In genomic region chr4:89363786-89364185, GRCh38 we compare ENCODE assay signal across 28 cellular contexts.
"Had no signal": no experiment of that assay in that cellular context is flagged by ENCODE, and none has a peak within 500 bp of the region (broad histone marks: within the 10 kb centered on the region; RNA-seq: fewer than 3 reads in every experiment).

No MANE protein-coding gene starts in this region.

- H3K4me1 Mint-ChIP-seq: brain had no signal

- H3K9me3 ChIP-seq: adrenal gland, colonic mucosa, esophagus squamous epithelium, right atrium auricular region, stomach, thyroid gland, upper lobe of left lung had no signal

- H3K4me2 ChIP-seq: smooth muscle cell had no signal

- H3K36me3 ChIP-seq: adrenal gland, cardiac muscle cell, colonic mucosa, esophagus squamous epithelium, left ventricle myocardium inferior, right atrium auricular region, stomach, thyroid gland, upper lobe of left lung had no signal

- H3K27ac Mint-ChIP-seq: activated naive CD8-positive, alpha-beta T cell; brain; natural killer cell; stimulated activated naive B cell treated with anti-CD40 and anti-IgM and Interleukin-4, amounts not matched to agents 10 μg/mL and 1 μg/mL and 100 μg/mL, for 72 hours had no signal

- H3K27me3 Mint-ChIP-seq: activated naive CD8-positive, alpha-beta T cell had no signal

- DNase-seq: activated CD4-positive, alpha-beta T cell treated with anti-CD3 and anti-CD28 coated beads, Interleukin-2, amount 50 U/mL, for 1 hour; activated CD8-positive, alpha-beta memory T cell treated with anti-CD3 and anti-CD28 coated beads for 24 hours; activated effector memory CD4-positive, alpha-beta T cell treated with Interleukin-2 at 50 U/mL for 16 hours; activated naive CD4-positive, alpha-beta T cell treated with Interleukin-2 at 50 U/mL for 16 hours; adrenal gland; aorta; cerebellar nuclear complex; colonic mucosa; effector CD8-positive, alpha-beta T cell; esophagus squamous epithelium; foreskin melanocyte; islet precursor cell; left ventricle myocardium inferior; mesendoderm; natural killer cell; stimulated activated CD4-positive, alpha-beta T cell treated with anti-CD3 and anti-CD28 coated beads, Interleukin-2, amount 100 ng/mL, for 24 hours; stimulated activated naive B cell treated with anti-CD40 and anti-IgM and Interleukin-4, amounts not matched to agents 10 μg/mL and 1 μg/mL and 100 μg/mL, for 72 hours; stomach; thyroid gland; upper lobe of left lung had no signal

- ATAC-seq: natural killer cell; stimulated activated naive B cell treated with anti-CD40 and anti-IgM and Interleukin-4, amounts not matched to agents 10 μg/mL and 1 μg/mL and 100 μg/mL, for 72 hours had no signal

- H3K27ac ChIP-seq: adrenal gland, cardiac muscle cell, colonic mucosa, epithelial cell of prostate, esophagus squamous epithelium, left ventricle myocardium inferior, right atrium auricular region, stomach, thyroid gland, upper lobe of left lung had no signal

- H3K4me1 ChIP-seq: adrenal gland, colonic mucosa, esophagus squamous epithelium, left ventricle myocardium inferior, right atrium auricular region, stomach, thyroid gland, upper lobe of left lung had no signal

- H3K4me3 Mint-ChIP-seq: activated naive CD8-positive, alpha-beta T cell; brain; natural killer cell; stimulated activated naive B cell treated with anti-CD40 and anti-IgM and Interleukin-4, amounts not matched to agents 10 μg/mL and 1 μg/mL and 100 μg/mL, for 72 hours had no signal

- H3K27me3 ChIP-seq: adrenal gland, cardiac muscle cell, colonic mucosa, esophagus squamous epithelium, right atrium auricular region, stomach, thyroid gland, upper lobe of left lung had no signal

- FAIRE-seq: endometrium had no signal

- H3K4me3 ChIP-seq: adrenal gland, cardiac muscle cell, colonic mucosa, esophagus squamous epithelium, left ventricle myocardium inferior, lung, right atrium auricular region, smooth muscle cell, stomach, thyroid gland, upper lobe of left lung had no signal

- H3K36me3 Mint-ChIP-seq: activated naive CD8-positive, alpha-beta T cell; brain; natural killer cell had no signal

- H3K9me3 Mint-ChIP-seq: natural killer cell had no signal
